In genomic region chr2:169892951-169893350, GRCh38 we compare ENCODE assay signal across 18 cellular contexts.
A peak's percentile ranks its signal among the peaks of the same experiment; 100 is the strongest.
DNase-seq lines count a peak whose midpoint lies in the region; ATAC-seq, FAIRE-seq and TF ChIP-seq lines count a peak whose summit lies in the region.
"Had no signal": no experiment of that assay in that cellular context is flagged by ENCODE, and none has a peak within 500 bp of the region (broad histone marks: within the 10 kb centered on the region; RNA-seq: fewer than 3 reads in every experiment).

No MANE protein-coding gene starts in this region.

- FAIRE-seq in G401.6 (lab: Jason Lieb, UNC), result peak; percentile 42
- FAIRE-seq: GM19239, H54 had no signal

- intact Hi-C loops in thyroid gland (cut with DNase I) (no loop called here), lower leg skin (cut with DNase I; ENCODE audit: low total_unique reads) (no loop called here)

- no peaks in the 10 kb centered on the region for H3K36me3 ChIP-seq in thyroid gland

- 92 to 100% methylated on average over 1 of the region's 1 CpG for WGBS in thyroid gland, 2 donors
- WGBS in lower leg skin, 2 donors, result 43 to 60% methylated on average over 1 of the region's 1 CpG

- H3K4me1 ChIP-seq in thyroid gland, result peaks cover 12 to 13% of the 10 kb centered on the region in 2 donors

- no peak for ATAC-seq in GM19452 (IDR thresholded peaks at IDR 0.05; ENCODE audit: unreplicated experiment)
- ATAC-seq: HCT116 had no signal

- H3K4me3 ChIP-seq in thyroid gland (replicated peaks in 1 of 3) (no peak overlapping the region), lower leg skin (ENCODE audit: low read depth, poor library complexity, severe bottlenecking) (no peak overlapping the region)

- H3K9me3 ChIP-seq in thyroid gland, result no peaks in the 10 kb centered on the region

- TF ChIP-seq POLR2A in thyroid gland (IDR thresholded peaks at IDR 0.05) (no peak), lower leg skin (IDR thresholded peaks at IDR 0.05) (no peak)

- TF ChIP-seq CTCF in thyroid gland (IDR thresholded peaks at IDR 0.05) (no peak), lower leg skin (IDR thresholded peaks at IDR 0.05) (no peak)

- no peaks in the 10 kb centered on the region for H3K27me3 ChIP-seq in thyroid gland

- peak overlapping the region in 2 of 3 donors; percentile 1 to 47 for H3K27ac ChIP-seq in thyroid gland

- peak; percentile 55 for DNase-seq in amniotic epithelial cell (ENCODE audit: low read depth)
- peak; percentile 35 for DNase-seq in iris pigment epithelial cell (ENCODE audit: low read depth)
- no peak for DNase-seq in thyroid gland
- DNase-seq in NCI-H1417 (lab: John Stamatoyannopoulos, UW), result no peak
- no peak for DNase-seq in lower leg skin (ENCODE audit: low spot score in 2 of 2)
- DNase-seq: ACHN; C1 segment of cervical spinal cord; Calu3; CD4-positive, alpha-beta T cell; DMS79 treated with DMSO at 0.1 percent for 48 hours; EL; GF-D8; KG1 had no signal

Comparison
In these comparisons a context has a peak if more than half of its experiments do, and no peak if none do; other contexts are left out.
1. DNase-seq: peak in amniotic epithelial cell (single experiment) and iris pigment epithelial cell (single experiment); none in thyroid gland (0 of 2), NCI-H1417 (0 of 3) and lower leg skin (0 of 2).